Comparison of ENCODE assay signal across 15 cellular contexts in genomic region chr18:39951321-39951720, GRCh38.
"Had no signal": no experiment of that assay in that cellular context is flagged by ENCODE, and none has a peak within 500 bp of the region (broad histone marks: within the 10 kb centered on the region; RNA-seq: fewer than 3 reads in every experiment).

No MANE protein-coding gene starts in this region.

- H3K27ac ChIP-seq: cardiac muscle cell, psoas muscle had no signal

- H3K4me3 ChIP-seq: cardiac muscle cell, psoas muscle had no signal

- H3K9me3 ChIP-seq: psoas muscle had no signal

- H3K36me3 Mint-ChIP-seq: activated naive CD8-positive, alpha-beta T cell; memory B cell; natural killer cell treated with Interleukin-12 subunit alpha and Interleukin-12 subunit beta and Interleukin-15 and Interleukin-18, amount 100 ng/mL, for 72 hours; type B pancreatic cell had no signal

- H3K4me3 Mint-ChIP-seq: activated naive CD8-positive, alpha-beta T cell; activated T-cell treated with anti-CD3 and anti-CD28 coated beads, Interleukin-2, amount 50 U/mL, for 4 hours; memory B cell; natural killer cell treated with Interleukin-12 subunit alpha and Interleukin-12 subunit beta and Interleukin-15 and Interleukin-18, amount 100 ng/mL, for 72 hours; T-helper 2 cell treated with Interferon-gamma antibody and Interleukin-4, amounts not matched to agents 5 μg/mL and 100 μg/mL, for 36 hours; type B pancreatic cell had no signal

- DNase-seq: activated CD4-positive, alpha-beta T cell treated with anti-CD3 and anti-CD28 coated beads, Interleukin-2, amount 50 U/mL, for 48 hours; activated gamma-delta T cell; activated T-cell treated with anti-CD3 and anti-CD28 coated beads, Interleukin-2, amount 50 U/mL, for 4 hours; anterior cingulate cortex; nucleus accumbens; psoas muscle; stimulated activated CD4-positive, alpha-beta T cell treated with anti-CD3 and anti-CD28 coated beads, Interleukin-12 subunit alpha, Interleukin-12 subunit beta, amount 100 ng/mL, for 4 hours; stimulated activated naive CD4-positive, alpha-beta T cell treated with Interleukin-2 at 50 U/mL for 16 hours; SW 1271 had no signal

- H3K27ac Mint-ChIP-seq: activated naive CD8-positive, alpha-beta T cell; memory B cell; natural killer cell treated with Interleukin-12 subunit alpha and Interleukin-12 subunit beta and Interleukin-15 and Interleukin-18, amount 100 ng/mL, for 72 hours; T-helper 2 cell treated with Interferon-gamma antibody and Interleukin-4, amounts not matched to agents 5 μg/mL and 100 μg/mL, for 36 hours; type B pancreatic cell had no signal

- H3K4me1 Mint-ChIP-seq: memory B cell had no signal

- H3K27me3 ChIP-seq: cardiac muscle cell had no signal

- H3K4me1 ChIP-seq: psoas muscle had no signal

- H3K27me3 Mint-ChIP-seq: activated naive CD8-positive, alpha-beta T cell; memory B cell; natural killer cell treated with Interleukin-12 subunit alpha and Interleukin-12 subunit beta and Interleukin-15 and Interleukin-18, amount 100 ng/mL, for 72 hours; type B pancreatic cell had no signal

- H3K36me3 ChIP-seq: cardiac muscle cell had no signal

- H3K9me3 Mint-ChIP-seq: type B pancreatic cell had no signal
